In the genomic region with DNA sequence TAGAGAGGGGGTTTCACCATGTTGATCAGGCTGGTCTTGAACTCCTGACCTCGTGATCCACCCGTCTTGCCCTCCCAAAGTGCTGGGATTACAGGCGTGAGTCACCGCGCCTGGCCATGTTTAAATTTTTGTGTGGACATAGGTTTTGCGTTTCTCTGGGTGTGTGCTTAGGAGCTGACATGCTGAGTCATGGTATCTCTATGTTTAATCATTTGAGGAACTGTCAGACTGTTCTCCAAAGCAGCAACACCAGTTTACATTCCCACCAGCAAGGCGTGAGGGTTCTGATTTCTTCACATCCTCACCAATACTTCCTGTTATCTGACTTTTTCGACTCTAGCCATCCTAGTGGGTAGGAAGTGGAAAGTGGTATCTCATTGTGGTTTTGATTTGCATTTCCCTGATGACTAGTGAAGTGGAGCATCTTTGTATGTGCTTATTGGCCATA, we compare ENCODE assay signal across 1 cellular context.
TF ChIP-seq lines count a peak whose summit lies in the region.

No MANE protein-coding gene starts in this region.

TF ChIP-seq in HepG2, 621 proteins besides CTCF, POLR2A, EP300 and RAD21 (continued from another document and continues in another):
- TF ChIP-seq, protein P1, sequence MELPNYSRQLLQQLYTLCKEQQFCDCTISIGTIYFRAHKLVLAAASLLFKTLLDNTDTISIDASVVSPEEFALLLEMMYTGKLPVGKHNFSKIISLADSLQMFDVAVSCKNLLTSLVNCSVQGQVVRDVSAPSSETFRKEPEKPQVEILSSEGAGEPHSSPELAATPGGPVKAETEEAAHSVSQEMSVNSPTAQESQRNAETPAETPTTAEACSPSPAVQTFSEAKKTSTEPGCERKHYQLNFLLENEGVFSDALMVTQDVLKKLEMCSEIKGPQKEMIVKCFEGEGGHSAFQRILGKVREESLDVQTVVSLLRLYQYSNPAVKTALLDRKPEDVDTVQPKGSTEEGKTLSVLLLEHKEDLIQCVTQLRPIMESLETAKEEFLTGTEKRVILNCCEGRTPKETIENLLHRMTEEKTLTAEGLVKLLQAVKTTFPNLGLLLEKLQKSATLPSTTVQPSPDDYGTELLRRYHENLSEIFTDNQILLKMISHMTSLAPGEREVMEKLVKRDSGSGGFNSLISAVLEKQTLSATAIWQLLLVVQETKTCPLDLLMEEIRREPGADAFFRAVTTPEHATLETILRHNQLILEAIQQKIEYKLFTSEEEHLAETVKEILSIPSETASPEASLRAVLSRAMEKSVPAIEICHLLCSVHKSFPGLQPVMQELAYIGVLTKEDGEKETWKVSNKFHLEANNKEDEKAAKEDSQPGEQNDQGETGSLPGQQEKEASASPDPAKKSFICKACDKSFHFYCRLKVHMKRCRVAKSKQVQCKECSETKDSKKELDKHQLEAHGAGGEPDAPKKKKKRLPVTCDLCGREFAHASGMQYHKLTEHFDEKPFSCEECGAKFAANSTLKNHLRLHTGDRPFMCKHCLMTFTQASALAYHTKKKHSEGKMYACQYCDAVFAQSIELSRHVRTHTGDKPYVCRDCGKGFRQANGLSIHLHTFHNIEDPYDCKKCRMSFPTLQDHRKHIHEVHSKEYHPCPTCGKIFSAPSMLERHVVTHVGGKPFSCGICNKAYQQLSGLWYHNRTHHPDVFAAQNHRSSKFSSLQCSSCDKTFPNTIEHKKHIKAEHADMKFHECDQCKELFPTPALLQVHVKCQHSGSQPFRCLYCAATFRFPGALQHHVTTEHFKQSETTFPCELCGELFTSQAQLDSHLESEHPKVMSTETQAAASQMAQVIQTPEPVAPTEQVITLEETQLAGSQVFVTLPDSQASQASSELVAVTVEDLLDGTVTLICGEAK (IDR thresholded peaks at IDR 0.05) = no peak
- TF ChIP-seq, protein P1 (CRISPR knock-in tag; IDR thresholded peaks at IDR 0.05) = no peak
- no peak for TF ChIP-seq ZNF343 (CRISPR knock-in tag; IDR thresholded peaks at IDR 0.05)
- TF ChIP-seq, protein P2, sequence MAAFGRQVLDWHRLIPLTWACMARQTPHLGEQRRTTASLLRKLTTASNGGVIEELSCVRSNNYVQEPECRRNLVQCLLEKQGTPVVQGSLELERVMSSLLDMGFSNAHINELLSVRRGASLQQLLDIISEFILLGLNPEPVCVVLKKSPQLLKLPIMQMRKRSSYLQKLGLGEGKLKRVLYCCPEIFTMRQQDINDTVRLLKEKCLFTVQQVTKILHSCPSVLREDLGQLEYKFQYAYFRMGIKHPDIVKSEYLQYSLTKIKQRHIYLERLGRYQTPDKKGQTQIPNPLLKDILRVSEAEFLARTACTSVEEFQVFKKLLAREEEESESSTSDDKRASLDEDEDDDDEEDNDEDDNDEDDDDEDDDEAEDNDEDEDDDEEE (CRISPR knock-in tag; IDR thresholded peaks at IDR 0.05) = no peak
- TF ChIP-seq, protein P3, sequence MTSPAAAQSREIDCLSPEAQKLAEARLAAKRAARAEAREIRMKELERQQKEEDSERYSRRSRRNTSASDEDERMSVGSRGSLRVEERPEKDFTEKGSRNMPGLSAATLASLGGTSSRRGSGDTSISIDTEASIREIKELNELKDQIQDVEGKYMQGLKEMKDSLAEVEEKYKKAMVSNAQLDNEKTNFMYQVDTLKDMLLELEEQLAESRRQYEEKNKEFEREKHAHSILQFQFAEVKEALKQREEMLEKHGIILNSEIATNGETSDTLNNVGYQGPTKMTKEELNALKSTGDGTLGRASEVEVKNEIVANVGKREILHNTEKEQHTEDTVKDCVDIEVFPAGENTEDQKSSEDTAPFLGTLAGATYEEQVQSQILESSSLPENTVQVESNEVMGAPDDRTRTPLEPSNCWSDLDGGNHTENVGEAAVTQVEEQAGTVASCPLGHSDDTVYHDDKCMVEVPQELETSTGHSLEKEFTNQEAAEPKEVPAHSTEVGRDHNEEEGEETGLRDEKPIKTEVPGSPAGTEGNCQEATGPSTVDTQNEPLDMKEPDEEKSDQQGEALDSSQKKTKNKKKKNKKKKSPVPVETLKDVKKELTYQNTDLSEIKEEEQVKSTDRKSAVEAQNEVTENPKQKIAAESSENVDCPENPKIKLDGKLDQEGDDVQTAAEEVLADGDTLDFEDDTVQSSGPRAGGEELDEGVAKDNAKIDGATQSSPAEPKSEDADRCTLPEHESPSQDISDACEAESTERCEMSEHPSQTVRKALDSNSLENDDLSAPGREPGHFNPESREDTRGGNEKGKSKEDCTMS (CRISPR knock-in tag; conservative IDR thresholded peaks at IDR 0.05) = no peak
- TF ChIP-seq, protein P4, sequence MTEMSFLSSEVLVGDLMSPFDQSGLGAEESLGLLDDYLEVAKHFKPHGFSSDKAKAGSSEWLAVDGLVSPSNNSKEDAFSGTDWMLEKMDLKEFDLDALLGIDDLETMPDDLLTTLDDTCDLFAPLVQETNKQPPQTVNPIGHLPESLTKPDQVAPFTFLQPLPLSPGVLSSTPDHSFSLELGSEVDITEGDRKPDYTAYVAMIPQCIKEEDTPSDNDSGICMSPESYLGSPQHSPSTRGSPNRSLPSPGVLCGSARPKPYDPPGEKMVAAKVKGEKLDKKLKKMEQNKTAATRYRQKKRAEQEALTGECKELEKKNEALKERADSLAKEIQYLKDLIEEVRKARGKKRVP (CRISPR knock-in tag; IDR thresholded peaks at IDR 0.05) = no peak
- TF ChIP-seq KDM2A (CRISPR knock-in tag; IDR thresholded peaks at IDR 0.05; ENCODE audit: borderline replicate concordance, low read depth) = no peak
- TF ChIP-seq ZNF468 (CRISPR knock-in tag; IDR thresholded peaks at IDR 0.05) = no peak
- TF ChIP-seq CBX1 (IDR thresholded peaks at IDR 0.05; ENCODE audit: low read depth) = no peak
- TF ChIP-seq RFXANK (CRISPR knock-in tag; IDR thresholded peaks at IDR 0.05) = no peak
- TF ChIP-seq, protein P5, sequence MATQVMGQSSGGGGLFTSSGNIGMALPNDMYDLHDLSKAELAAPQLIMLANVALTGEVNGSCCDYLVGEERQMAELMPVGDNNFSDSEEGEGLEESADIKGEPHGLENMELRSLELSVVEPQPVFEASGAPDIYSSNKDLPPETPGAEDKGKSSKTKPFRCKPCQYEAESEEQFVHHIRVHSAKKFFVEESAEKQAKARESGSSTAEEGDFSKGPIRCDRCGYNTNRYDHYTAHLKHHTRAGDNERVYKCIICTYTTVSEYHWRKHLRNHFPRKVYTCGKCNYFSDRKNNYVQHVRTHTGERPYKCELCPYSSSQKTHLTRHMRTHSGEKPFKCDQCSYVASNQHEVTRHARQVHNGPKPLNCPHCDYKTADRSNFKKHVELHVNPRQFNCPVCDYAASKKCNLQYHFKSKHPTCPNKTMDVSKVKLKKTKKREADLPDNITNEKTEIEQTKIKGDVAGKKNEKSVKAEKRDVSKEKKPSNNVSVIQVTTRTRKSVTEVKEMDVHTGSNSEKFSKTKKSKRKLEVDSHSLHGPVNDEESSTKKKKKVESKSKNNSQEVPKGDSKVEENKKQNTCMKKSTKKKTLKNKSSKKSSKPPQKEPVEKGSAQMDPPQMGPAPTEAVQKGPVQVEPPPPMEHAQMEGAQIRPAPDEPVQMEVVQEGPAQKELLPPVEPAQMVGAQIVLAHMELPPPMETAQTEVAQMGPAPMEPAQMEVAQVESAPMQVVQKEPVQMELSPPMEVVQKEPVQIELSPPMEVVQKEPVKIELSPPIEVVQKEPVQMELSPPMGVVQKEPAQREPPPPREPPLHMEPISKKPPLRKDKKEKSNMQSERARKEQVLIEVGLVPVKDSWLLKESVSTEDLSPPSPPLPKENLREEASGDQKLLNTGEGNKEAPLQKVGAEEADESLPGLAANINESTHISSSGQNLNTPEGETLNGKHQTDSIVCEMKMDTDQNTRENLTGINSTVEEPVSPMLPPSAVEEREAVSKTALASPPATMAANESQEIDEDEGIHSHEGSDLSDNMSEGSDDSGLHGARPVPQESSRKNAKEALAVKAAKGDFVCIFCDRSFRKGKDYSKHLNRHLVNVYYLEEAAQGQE (IDR thresholded peaks at IDR 0.05; ENCODE audit: borderline replicate concordance in 1 of 2, low read depth in 1 of 2, low read length in 2 of 2) = no peak
- TF ChIP-seq AHR (CRISPR knock-in tag; IDR thresholded peaks at IDR 0.05) = no peak
- TF ChIP-seq, protein P6, sequence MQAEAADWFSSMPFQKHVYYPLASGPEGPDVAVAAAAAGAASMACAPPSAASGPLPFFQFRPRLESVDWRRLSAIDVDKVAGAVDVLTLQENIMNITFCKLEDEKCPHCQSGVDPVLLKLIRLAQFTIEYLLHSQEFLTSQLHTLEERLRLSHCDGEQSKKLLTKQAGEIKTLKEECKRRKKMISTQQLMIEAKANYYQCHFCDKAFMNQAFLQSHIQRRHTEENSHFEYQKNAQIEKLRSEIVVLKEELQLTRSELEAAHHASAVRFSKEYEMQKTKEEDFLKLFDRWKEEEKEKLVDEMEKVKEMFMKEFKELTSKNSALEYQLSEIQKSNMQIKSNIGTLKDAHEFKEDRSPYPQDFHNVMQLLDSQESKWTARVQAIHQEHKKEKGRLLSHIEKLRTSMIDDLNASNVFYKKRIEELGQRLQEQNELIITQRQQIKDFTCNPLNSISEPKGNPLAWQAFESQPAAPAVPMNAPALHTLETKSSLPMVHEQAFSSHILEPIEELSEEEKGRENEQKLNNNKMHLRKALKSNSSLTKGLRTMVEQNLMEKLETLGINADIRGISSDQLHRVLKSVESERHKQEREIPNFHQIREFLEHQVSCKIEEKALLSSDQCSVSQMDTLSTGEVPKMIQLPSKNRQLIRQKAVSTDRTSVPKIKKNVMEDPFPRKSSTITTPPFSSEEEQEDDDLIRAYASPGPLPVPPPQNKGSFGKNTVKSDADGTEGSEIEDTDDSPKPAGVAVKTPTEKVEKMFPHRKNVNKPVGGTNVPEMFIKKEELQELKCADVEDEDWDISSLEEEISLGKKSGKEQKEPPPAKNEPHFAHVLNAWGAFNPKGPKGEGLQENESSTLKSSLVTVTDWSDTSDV (CRISPR knock-in tag; IDR thresholded peaks at IDR 0.05) = no peak
- TF ChIP-seq ZBTB21 (CRISPR knock-in tag; IDR thresholded peaks at IDR 0.05) = no peak
- no peak for TF ChIP-seq SCMH1 (CRISPR knock-in tag; IDR thresholded peaks at IDR 0.05; ENCODE audit: borderline replicate concordance)
- no peak for TF ChIP-seq NFE2L1 (CRISPR knock-in tag; IDR thresholded peaks at IDR 0.05; ENCODE audit: borderline replicate concordance)
- no peak for TF ChIP-seq MTA3 (CRISPR knock-in tag; IDR thresholded peaks at IDR 0.05)
- TF ChIP-seq FOSL1 (CRISPR knock-in tag; IDR thresholded peaks at IDR 0.05; ENCODE audit: borderline replicate concordance) = peak; percentile 48; the same call in 1 of the 2 replicates
- no peak for TF ChIP-seq MTF1 (CRISPR knock-in tag; IDR thresholded peaks at IDR 0.05)
- no peak for TF ChIP-seq ZNF615 (CRISPR knock-in tag; IDR thresholded peaks at IDR 0.05; ENCODE audit: borderline replicate concordance)
- TF ChIP-seq PAF1 (CRISPR knock-in tag; IDR thresholded peaks at IDR 0.05) = no peak
- no peak for TF ChIP-seq HOXD1 (CRISPR knock-in tag; IDR thresholded peaks at IDR 0.05)
- TF ChIP-seq ZNF335 (CRISPR knock-in tag; IDR thresholded peaks at IDR 0.05) = no peak
- no peak for TF ChIP-seq ZNF354B (CRISPR knock-in tag; IDR thresholded peaks at IDR 0.05)
- no peak for TF ChIP-seq PHF8 (CRISPR knock-in tag; IDR thresholded peaks at IDR 0.05)
- no peak for TF ChIP-seq RBM22 (optimal IDR thresholded peaks at IDR 0.05; ENCODE audit: low read length)
- no peak for TF ChIP-seq ATRX (CRISPR knock-in tag; IDR thresholded peaks at IDR 0.05; ENCODE audit: borderline replicate concordance)
- TF ChIP-seq ZNF441 (CRISPR knock-in tag; IDR thresholded peaks at IDR 0.05; ENCODE audit: borderline replicate concordance) = no peak
- no peak for TF ChIP-seq ZNF292 (CRISPR knock-in tag; IDR thresholded peaks at IDR 0.05; ENCODE audit: borderline replicate concordance, low read depth)
- no peak for TF ChIP-seq ZNF34 (CRISPR knock-in tag; IDR thresholded peaks at IDR 0.05; ENCODE audit: borderline replicate concordance)
- no peak for TF ChIP-seq ARID2 (CRISPR knock-in tag; IDR thresholded peaks at IDR 0.05; ENCODE audit: borderline replicate concordance)
- no peak for TF ChIP-seq ZNF382 (CRISPR knock-in tag; IDR thresholded peaks at IDR 0.05; ENCODE audit: borderline replicate concordance)
- TF ChIP-seq GATA4 (IDR thresholded peaks at IDR 0.05; ENCODE audit: borderline replicate concordance, low read depth) = no peak
- TF ChIP-seq PLRG1 (conservative IDR thresholded peaks at IDR 0.05) = no peak
- TF ChIP-seq MYNN (CRISPR knock-in tag; IDR thresholded peaks at IDR 0.05; ENCODE audit: low read depth) = no peak
- TF ChIP-seq NCOA2 (CRISPR knock-in tag; IDR thresholded peaks at IDR 0.05) = no peak
- TF ChIP-seq CHD2 (IDR thresholded peaks at IDR 0.05; ENCODE audit: low read depth, low read length) = no peak
- no peak for TF ChIP-seq AKAP8 (CRISPR knock-in tag; IDR thresholded peaks at IDR 0.05)
- TF ChIP-seq MXD4 (CRISPR knock-in tag; IDR thresholded peaks at IDR 0.05) = no peak
